Comparison of ENCODE assay signal across 1 cellular context in genomic region chr7:107588529-107589130, GRCh38.
TF ChIP-seq lines count a peak whose summit lies in the region.

No MANE protein-coding gene starts in this region.

TF ChIP-seq in K562, 482 proteins besides CTCF, POLR2A, EP300 and RAD21:
- TF ChIP-seq MYBL2 (IDR thresholded peaks at IDR 0.05; ENCODE audit: low read depth) = peak; percentile 63
- no peak for TF ChIP-seq MYBL2 (CRISPR knock-in tag; IDR thresholded peaks at IDR 0.05; ENCODE audit: borderline replicate concordance)
- no peak for TF ChIP-seq CAMTA2 (CRISPR knock-in tag; conservative IDR thresholded peaks at IDR 0.05)
- TF ChIP-seq CBX8 (IDR thresholded peaks at IDR 0.05; ENCODE audit: borderline replicate concordance, extremely low read depth, low read depth, low read length, poor library complexity, severe bottlenecking) = no peak
- TF ChIP-seq ZNF23 (CRISPR knock-in tag; IDR thresholded peaks at IDR 0.05) = no peak
- peak; percentile 78 for TF ChIP-seq NR2C1 (IDR thresholded peaks at IDR 0.05)
- peak; percentile 69 for TF ChIP-seq NR2C1 (tag; IDR thresholded peaks at IDR 0.05)
- TF ChIP-seq CC2D1A (IDR thresholded peaks at IDR 0.05) = 0 out of 2 replicates have a peak, but pooled peaks have one; percentile 32
- 0 out of 2 replicates have a peak, but pooled peaks have one; percentile 21 for TF ChIP-seq FOXM1 (IDR thresholded peaks at IDR 0.05; ENCODE audit: low read depth)
- TF ChIP-seq FOXM1 (CRISPR knock-in tag; IDR thresholded peaks at IDR 0.05; ENCODE audit: low read depth) = no peak
- 0 out of 2 replicates have a peak, but pooled peaks have one; percentile 33 for TF ChIP-seq NFIC (IDR thresholded peaks at IDR 0.05)
- TF ChIP-seq NR2C2 (CRISPR knock-in tag; IDR thresholded peaks at IDR 0.05) = no peak
- peak; percentile 33; the same call in 1 of the 2 replicates for TF ChIP-seq NR2C2 (tag; IDR thresholded peaks at IDR 0.05)
- no peak for TF ChIP-seq HDAC1 (IDR thresholded peaks at IDR 0.05)
- no peak for TF ChIP-seq TAF9B (IDR thresholded peaks at IDR 0.05; ENCODE audit: partially characterized antibody)
- no peak for TF ChIP-seq TAF15 (IDR thresholded peaks at IDR 0.05; ENCODE audit: low read depth, low read length)
- TF ChIP-seq IRF2 (CRISPR knock-in tag; IDR thresholded peaks at IDR 0.05) = no peak
- TF ChIP-seq HOMEZ (CRISPR knock-in tag; IDR thresholded peaks at IDR 0.05) = no peak
